ENCODE assay signal across 10 cellular contexts in genomic region chr3:141660598-141660947, GRCh38.
A peak's percentile ranks its signal among the peaks of the same experiment; 100 is the strongest.
DNase-seq lines count a peak whose midpoint lies in the region; ATAC-seq, FAIRE-seq and TF ChIP-seq lines count a peak whose summit lies in the region.
"Had no signal": no experiment of that assay in that cellular context is flagged by ENCODE, and none has a peak within 500 bp of the region (broad histone marks: within the 10 kb centered on the region; RNA-seq: fewer than 3 reads in every experiment).

No MANE protein-coding gene starts in this region.

- H3K4me2 ChIP-seq in mammary epithelial cell (ENCODE audit: insufficient read depth, low read depth, low read length) (peak overlapping the region; percentile 100), HepG2 (ENCODE audit: low read depth, low read length) (peak overlapping the region; percentile 99)

- TF ChIP-seq EP300 in HepG2 (IDR thresholded peaks at IDR 0.05; ENCODE audit: low read depth in 2 of 2, low read length in 2 of 2) (no peak), HepG2 (CRISPR knock-in tag; IDR thresholded peaks at IDR 0.05; ENCODE audit: borderline replicate concordance) (no peak)

- ATAC-seq in HepG2: no peak
- no peak for ATAC-seq in stimulated activated effector memory CD8-positive, alpha-beta T cell treated with anti-CD3 and anti-CD28 coated beads, Interleukin-12 subunit alpha, Interleukin-12 subunit beta, amount 100 ng/mL, for 72 hours

- TF ChIP-seq POLR2A in HepG2 (IDR thresholded peaks at IDR 0.05; ENCODE audit: insufficient read depth in 1 of 2, low read depth in 2 of 2, low read length in 2 of 2): no peak

- H3K27me3 ChIP-seq in HL-60 (ENCODE audit: insufficient read depth, poor library complexity, severe bottlenecking) (peaks cover 6% of the 10 kb centered on the region), mammary epithelial cell (ENCODE audit: insufficient read depth, low read length) (peaks cover 6% of the 10 kb centered on the region), HepG2 (ENCODE audit: control insufficient read depth in 1 of 2, insufficient read depth in 2 of 2, low read length in 2 of 2) (peaks cover 3 to 35% of the 10 kb centered on the region in 2 experiments)

- peaks cover 13% of the 10 kb centered on the region for H3K4me1 Mint-ChIP-seq in stimulated activated effector memory CD8-positive, alpha-beta T cell treated with anti-CD3 and anti-CD28 coated beads, Interleukin-12 subunit alpha, Interleukin-12 subunit beta, amount 100 ng/mL, for 72 hours

- H3K4me1 ChIP-seq in mammary epithelial cell (ENCODE audit: insufficient read depth, low read length) (peaks cover 12% of the 10 kb centered on the region), HepG2 (ENCODE audit: insufficient read depth, low read length) (peaks cover 37% of the 10 kb centered on the region)

- H3K9ac ChIP-seq in mammary epithelial cell (ENCODE audit: insufficient read depth, low read length) (no peak overlapping the region), HepG2 (ENCODE audit: insufficient read depth, low read depth, low read length) (peak overlapping the region; percentile 29; the same call in 1 of the 2 replicates)

- H3K4me3 ChIP-seq in HL-60 (replicated peaks; ENCODE audit: insufficient read depth, low read length) (peak overlapping the region; percentile 61), mammary epithelial cell (replicated peaks in 1 of 3; ENCODE audit: insufficient read depth in 1 of 3, low read depth in 2 of 3, low read length in 3 of 3) (peak overlapping the region; percentile 43 to 63 (median 48)), HepG2 (replicated peaks in 1 of 3; ENCODE audit: insufficient read depth in 1 of 3, low read depth in 2 of 3, low read length in 3 of 3) (peak overlapping the region; percentile 58 to 76 (median 59))

- H3K36me3 Mint-ChIP-seq in stimulated activated effector memory CD8-positive, alpha-beta T cell treated with anti-CD3 and anti-CD28 coated beads, Interleukin-12 subunit alpha, Interleukin-12 subunit beta, amount 100 ng/mL, for 72 hours: no peaks in the 10 kb centered on the region

- POLR2A ChIA-PET in HepG2 (lab: Yijun Ruan, JAX): interaction anchor here (2.3 kb wide), 1 partner anchor 68 kb away, joined by 5 read pairs; no protein-coding TSS in a partner anchor

- TF ChIP-seq CTCF in HL-60 (IDR thresholded peaks at IDR 0.05; ENCODE audit: insufficient read depth, low read length): no peak
- TF ChIP-seq CTCF in mammary epithelial cell (conservative IDR thresholded peaks at IDR 0.05 in 1 of 2, IDR thresholded peaks at IDR 0.05 in 1 of 2; ENCODE audit: extremely low read depth in 1 of 2, insufficient read depth in 1 of 2, low read depth in 1 of 2, low read length in 2 of 2): no peak
- no peak for TF ChIP-seq CTCF in HepG2 (CRISPR knock-in tag; IDR thresholded peaks at IDR 0.05)

- H2AFZ ChIP-seq in mammary epithelial cell (ENCODE audit: low read depth, low read length) (peak overlapping the region; percentile 90), HepG2 (ENCODE audit: low read length) (no peak overlapping the region)

- dilution Hi-C loops in mammary epithelial cell (cut with HindIII; ENCODE audit: low sequenced_read_pairs): no loop called here

- intact Hi-C loops in mammary epithelial cell (cut with micrococcal nuclease) (no loop called here), HepG2 (cut with micrococcal nuclease; ENCODE audit: unreplicated experiment) (no loop called here)

- TF ChIP-seq RAD21 in HepG2 (CRISPR knock-in tag; IDR thresholded peaks at IDR 0.05): no peak

- H3K27ac ChIP-seq in HL-60 (replicated peaks) (no peak overlapping the region), mammary epithelial cell (ENCODE audit: insufficient read depth, low read depth, low read length) (no peak overlapping the region), HepG2 (ENCODE audit: extremely low read length, insufficient read depth, low read length) (no peak overlapping the region)

- H3K36me3 ChIP-seq in mammary epithelial cell (ENCODE audit: insufficient read depth, low read length) (no peaks in the 10 kb centered on the region), HepG2 (replicated peaks in 1 of 2; ENCODE audit: control insufficient read depth in 1 of 2, insufficient read depth in 2 of 2, low read length in 2 of 2) (no peaks in the 10 kb centered on the region)

- BruUV-seq in mammary epithelial cell (replicated peaks; lab: Mats Ljungman, UMichigan) (no TSS peak), HepG2 (replicated peaks; lab: Mats Ljungman, UMichigan) (no TSS peak)

- in situ Hi-C loops in mammary epithelial cell (cut with MboI; ENCODE audit: low sequenced_read_pairs in 2 of 2): no loop called here
- in situ Hi-C loops in HepG2 (cut with HindIII; ENCODE audit: extremely low pct_ligation_motif_present, low pct_unique_long_range_greater_than_20kb): no loop called here

- H3K27ac Mint-ChIP-seq in stimulated activated effector memory CD8-positive, alpha-beta T cell treated with anti-CD3 and anti-CD28 coated beads, Interleukin-12 subunit alpha, Interleukin-12 subunit beta, amount 100 ng/mL, for 72 hours: no peak overlapping the region
- H3K27ac Mint-ChIP-seq: activated CD4-positive, alpha-beta memory T cell treated with anti-CD3 and anti-CD28 coated beads, Interleukin-2, amount 10 ng/mL, durations not matched to agents 7 days and 5 days had no signal

- H3K79me2 ChIP-seq in mammary epithelial cell (ENCODE audit: insufficient read depth, low read length): no peaks in the 10 kb centered on the region
- no peaks in the 10 kb centered on the region for H3K79me2 ChIP-seq in HepG2 (ENCODE audit: insufficient read depth, low read length)

- no peaks in the 10 kb centered on the region for H4K20me1 ChIP-seq in mammary epithelial cell (ENCODE audit: insufficient read depth, low read length)
- H4K20me1 ChIP-seq in HepG2 (ENCODE audit: insufficient read depth, low read length): no peaks in the 10 kb centered on the region

- H3K4me3 Mint-ChIP-seq in stimulated activated effector memory CD8-positive, alpha-beta T cell treated with anti-CD3 and anti-CD28 coated beads, Interleukin-12 subunit alpha, Interleukin-12 subunit beta, amount 100 ng/mL, for 72 hours: peak overlapping the region; percentile 64

- CTCF ChIA-PET in mammary epithelial cell (lab: Charles Lee; ENCODE audit: low non-redundant PET): no interaction called here
- CTCF ChIA-PET in HepG2 (lab: Yijun Ruan, JAX; ENCODE audit: low intra/inter-chr PET ratio, low total read pairs): no interaction called here

- 36% methylated on average over 5 of the region's 9 CpGs for WGBS in mammary epithelial cell (ENCODE audit: low coverage, missing lambda C conversion rate)
- WGBS in HepG2 (ENCODE audit: low lambda C conversion rate): 11% methylated on average over 6 of the region's 9 CpGs

- DNase-seq in HL-60 (ENCODE audit: low read depth in 1 of 2, low spot score in 1 of 2) (no peak), mammary epithelial cell (no peak), HepG2 (ENCODE audit: low spot score) (no peak), hippocampal formation (lab: John Stamatoyannopoulos, UW) (no peak), islet precursor cell (no peak), NCI-H1417 treated with DMSO at 0.1 percent for 48 hours (lab: John Stamatoyannopoulos, UW) (no peak)
- no peak for DNase-seq in stimulated activated effector memory CD8-positive, alpha-beta T cell treated with anti-CD3 and anti-CD28 coated beads, Interleukin-12 subunit alpha, Interleukin-12 subunit beta, amount 100 ng/mL, for 72 hours (ENCODE audit: low spot score in 2 of 2)
- no peak for DNase-seq in activated CD8-positive, alpha-beta memory T cell treated with anti-CD3 and anti-CD28 coated beads, Interleukin-2, amount 50 U/mL, for 48 hours
- DNase-seq: activated CD4-positive, alpha-beta memory T cell treated with anti-CD3 and anti-CD28 coated beads, Interleukin-2, amount 10 ng/mL, durations not matched to agents 7 days and 5 days had no signal

- H3K9me3 ChIP-seq in mammary epithelial cell (replicated peaks; ENCODE audit: insufficient read depth, low read length) (no peaks in the 10 kb centered on the region), HepG2 (ENCODE audit: low read length) (no peaks in the 10 kb centered on the region)

- no peak for FAIRE-seq in HepG2 (lab: Jason Lieb, UNC)
- FAIRE-seq: endometrium had no signal

- H3K9me3 Mint-ChIP-seq in stimulated activated effector memory CD8-positive, alpha-beta T cell treated with anti-CD3 and anti-CD28 coated beads, Interleukin-12 subunit alpha, Interleukin-12 subunit beta, amount 100 ng/mL, for 72 hours: peaks cover 3% of the 10 kb centered on the region

TF ChIP-seq in HepG2, 621 proteins besides CTCF, POLR2A, EP300 and RAD21 (continues in another document):
- TF ChIP-seq ZNF780A (CRISPR knock-in tag; IDR thresholded peaks at IDR 0.05): no peak
- TF ChIP-seq ZNF770 (CRISPR knock-in tag; IDR thresholded peaks at IDR 0.05): no peak
